In genomic region chr2:1310202-1310601, GRCh38 we compare ENCODE assay signal across 8 cellular contexts.
"Had no signal": no experiment of that assay in that cellular context is flagged by ENCODE, and none has a peak within 500 bp of the region (broad histone marks: within the 10 kb centered on the region; RNA-seq: fewer than 3 reads in every experiment).

No MANE protein-coding gene starts in this region.

- H3K27ac ChIP-seq: HL-60 had no signal

- FAIRE-seq: K562 had no signal

- H3K4me3 Mint-ChIP-seq: GM23338, HFFc6 had no signal

- ATAC-seq: HCT116, K562 had no signal

- H3K9me3 Mint-ChIP-seq: GM23338 had no signal

- H3K27ac Mint-ChIP-seq: HFFc6 had no signal

- H3K9me3 ChIP-seq: HAP-1 had no signal

- H3K4me3 ChIP-seq: GM23338, HAP-1, K562 had no signal

- DNase-seq: HFFc6, IMR-90, KG1 had no signal

- H3K36me3 ChIP-seq: HAP-1 had no signal

- H2AFZ ChIP-seq: GM23338 had no signal
